In genomic region chr6:124223596-124223995, GRCh38 we compare ENCODE assay signal across 1 cellular context.
TF ChIP-seq lines count a peak whose summit lies in the region.

No MANE protein-coding gene starts in this region.

TF ChIP-seq in GM23338, 12 proteins besides CTCF, POLR2A, EP300 and RAD21 (continued from another document):
- TF ChIP-seq REST (IDR thresholded peaks at IDR 0.05; ENCODE audit: unreplicated experiment) (no peak), STAT1 (IDR thresholded peaks at IDR 0.05; ENCODE audit: unreplicated experiment) (no peak), JUNB (IDR thresholded peaks at IDR 0.05; ENCODE audit: unreplicated experiment) (no peak), CREB1 (CRISPR knock-in tag; IDR thresholded peaks at IDR 0.05; ENCODE audit: low read depth) (no peak), ZNF462 (CRISPR knock-in tag; IDR thresholded peaks at IDR 0.05) (no peak), POLR2AphosphoS5 (IDR thresholded peaks at IDR 0.05; ENCODE audit: low read depth) (no peak), ETS1 (IDR thresholded peaks at IDR 0.05) (no peak), EZH2 (IDR thresholded peaks at IDR 0.05; ENCODE audit: low read depth, unreplicated experiment) (no peak), ZNF114 (CRISPR knock-in tag; IDR thresholded peaks at IDR 0.05) (no peak)
TF ChIP-seq in GM23338: peak in this region for 0.
